8 cellular contexts compared by ENCODE assay signal in the genomic region with DNA sequence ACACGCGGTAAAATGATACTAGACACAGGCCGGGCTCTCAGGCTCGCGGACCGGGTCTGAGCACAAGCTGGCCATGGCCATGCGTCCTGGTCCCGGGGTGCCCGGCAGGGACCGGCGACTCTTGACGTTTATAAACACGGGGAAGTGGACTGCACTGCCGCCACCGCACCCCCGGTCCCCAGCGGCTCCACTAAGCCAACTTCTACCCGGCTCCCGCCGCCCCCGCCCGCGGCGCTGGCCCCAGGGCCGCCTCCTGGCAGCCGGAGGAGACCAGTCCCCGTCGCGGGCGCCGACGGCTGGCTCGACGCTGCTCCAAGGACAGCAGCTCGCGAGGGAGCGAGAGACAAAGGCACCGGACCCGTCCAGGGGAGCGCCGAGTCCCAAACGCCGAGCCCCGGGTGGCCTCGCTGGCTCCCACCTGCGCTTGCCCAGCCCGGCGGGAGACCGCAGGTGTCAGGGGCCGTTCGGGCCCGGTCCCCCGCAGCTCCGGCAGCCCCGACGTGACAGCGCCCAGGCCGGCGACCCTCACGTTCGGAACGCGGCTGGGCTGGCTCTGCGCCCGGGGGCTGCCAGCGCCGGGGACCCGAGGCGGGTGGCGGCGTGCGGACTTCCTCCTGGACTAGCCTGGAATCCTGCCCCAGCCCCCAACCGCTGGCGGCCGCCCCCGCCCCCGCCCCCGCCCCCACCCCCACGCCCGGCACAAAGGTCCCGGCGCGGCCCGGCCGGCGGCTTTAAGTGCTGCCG. TPM values are rescaled to one million over a fixed set of nuclear protein-coding genes. Genes with fewer than 3 reads are reported as not detected.
DNase-seq lines count a peak whose midpoint lies in the region; ATAC-seq and TF ChIP-seq lines count a peak whose summit lies in the region.

No MANE protein-coding gene starts in this region.

- peak; percentile 24 for ATAC-seq in GM19463 (IDR thresholded peaks at IDR 0.05; ENCODE audit: unreplicated experiment)

- peak overlapping the region; percentile 98 for H3K4me3 ChIP-seq in endocrine pancreas (ENCODE audit: control insufficient read depth, insufficient read depth, low read length)
- peak overlapping the region; percentile 71 to 97 (median 90) for H3K4me3 ChIP-seq in stomach

- 0 to 1% (median 0%) methylated on average over 22 to 87 of the region's 87 CpGs for WGBS in stomach, 5 donors

- TF ChIP-seq POLR2A in stomach (IDR thresholded peaks at IDR 0.05): no peak

- peak overlapping the region; percentile 95 for H3K27ac ChIP-seq in C4-2B
- H3K27ac ChIP-seq in stomach: peak overlapping the region; percentile 87 to 98 (median 97)

- intact Hi-C loops in stomach (cut with DNase I; ENCODE audit: low total_unique reads): no loop called here

- no peaks in the 10 kb centered on the region for H3K9me3 ChIP-seq in endocrine pancreas (ENCODE audit: control insufficient read depth, low read length)
- no peaks in the 10 kb centered on the region for H3K9me3 ChIP-seq in stomach

- peak overlapping the region; percentile 50 for H3K9ac ChIP-seq in endocrine pancreas (ENCODE audit: control insufficient read depth, insufficient read depth, low read length)

- no peak for TF ChIP-seq CTCF in C4-2B (conservative IDR thresholded peaks at IDR 0.05)
- TF ChIP-seq CTCF in stomach (IDR thresholded peaks at IDR 0.05): no peak

- H3K36me3 ChIP-seq in endocrine pancreas (ENCODE audit: control insufficient read depth, insufficient read depth, low read length): no peaks in the 10 kb centered on the region
- no peaks in the 10 kb centered on the region for H3K36me3 ChIP-seq in stomach

- H3K4me1 ChIP-seq in endocrine pancreas (ENCODE audit: control insufficient read depth, insufficient read depth, low read length): peaks cover 7% of the 10 kb centered on the region
- H3K4me1 ChIP-seq in stomach: peaks cover 33 to 76% (median 58%) of the 10 kb centered on the region in 4 donors

- H3K27me3 ChIP-seq in endocrine pancreas (ENCODE audit: control insufficient read depth, insufficient read depth, low read length) (no peaks in the 10 kb centered on the region), stomach (no peaks in the 10 kb centered on the region)

- peak; percentile 37 for DNase-seq in HK-2 (ENCODE audit: unreplicated experiment)
- DNase-seq in activated CD4-positive, alpha-beta T cell treated with anti-CD3 and anti-CD28 coated beads, Interleukin-2, amount 50 U/mL, for 1 hour: peak; percentile 24
- DNase-seq in midbrain (lab: John Stamatoyannopoulos, UW): peak; percentile 13
- peak; percentile 48 for DNase-seq in stomach
- DNase-seq in NCI-H1694 treated with DMSO at 0.1 percent for 48 hours (lab: John Stamatoyannopoulos, UW): no peak

- no peak for TF ChIP-seq EP300 in stomach (IDR thresholded peaks at IDR 0.05)

RNA-seq across cellular contexts. Expression of a gene that starts 0.5 kb away (rescaled TPM):
- total RNA-seq in stomach: 100 to 1,000 TPM; 134 to 909 (median 278) TPM
- 10 to 100 TPM; 57.9 to 97.9 (median 91.4) TPM for polyA plus RNA-seq in stomach
